22 cellular contexts compared by ENCODE assay signal in the genomic region with DNA sequence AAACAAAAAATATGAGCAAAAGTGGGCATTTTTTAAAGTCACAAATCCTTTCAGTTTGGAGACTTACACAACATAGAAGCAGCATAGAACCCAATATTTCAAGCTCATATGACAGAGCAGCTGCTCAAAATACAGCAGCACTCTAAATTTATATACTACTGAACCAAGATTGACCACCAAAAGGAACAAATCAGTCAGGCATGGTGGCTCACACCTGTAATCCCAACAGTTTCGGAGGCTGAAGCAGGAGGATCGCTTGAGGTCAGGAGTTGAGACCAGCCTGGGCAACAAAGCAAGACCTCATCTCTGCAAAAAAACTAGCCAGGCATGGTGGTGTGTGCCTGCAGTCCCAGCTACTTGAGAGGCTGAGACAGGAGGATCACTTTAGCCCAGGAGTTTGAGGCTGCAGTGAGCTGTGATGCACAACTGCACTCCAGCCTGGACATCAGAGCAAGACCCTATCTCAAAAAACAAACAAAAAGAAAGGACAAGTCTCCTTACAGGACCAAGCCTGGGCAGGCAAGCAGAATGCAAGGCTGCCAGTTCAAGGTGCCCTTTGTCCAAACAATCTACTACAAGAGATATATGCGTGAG.
"Had no signal": no experiment of that assay in that cellular context is flagged by ENCODE, and none has a peak within 500 bp of the region (broad histone marks: within the 10 kb centered on the region; RNA-seq: fewer than 3 reads in every experiment).

No MANE protein-coding gene starts in this region.

- H3K4me3 ChIP-seq: body of pancreas, dorsolateral prefrontal cortex, mucosa of descending colon, sigmoid colon, stomach had no signal

- ATAC-seq: activated CD4-positive, alpha-beta T cell treated with anti-CD3 and anti-CD28 coated beads for 36 hours; activated T-helper 17 cell treated with anti-CD3 and anti-CD28 coated beads, Interleukin-2, amount 50 U/mL, for 72 hours; body of pancreas; left ventricle myocardium superior; mucosa of descending colon; stimulated activated effector memory CD8-positive, alpha-beta T cell treated with anti-CD3 and anti-CD28 coated beads, Interleukin-12 subunit alpha, Interleukin-12 subunit beta, amount 100 ng/mL, for 72 hours had no signal

- H3K36me3 Mint-ChIP-seq: activated naive CD8-positive, alpha-beta T cell treated with anti-CD3 and anti-CD28 coated beads for 36 hours; immature natural killer cell; memory B cell; naive B cell; stimulated activated effector memory CD8-positive, alpha-beta T cell treated with anti-CD3 and anti-CD28 coated beads, Interleukin-12 subunit alpha, Interleukin-12 subunit beta, amount 100 ng/mL, for 72 hours had no signal

- DNase-seq: activated CD4-positive, alpha-beta T cell treated with anti-CD3 and anti-CD28 coated beads for 36 hours; activated CD4-positive, alpha-beta T cell treated with anti-CD3 and anti-CD28 coated beads, Interleukin-2, amount 50 U/mL, for 48 hours; activated naive CD4-positive, alpha-beta T cell; activated naive CD8-positive, alpha-beta T cell treated with anti-CD3 and anti-CD28 coated beads for 36 hours; activated T-cell treated with anti-CD3 and anti-CD28 coated beads, Interleukin-2, amount 50 U/mL, for 1 hour; amygdala; body of pancreas; central memory CD4-positive, alpha-beta T cell; dorsolateral prefrontal cortex; immature natural killer cell; left ventricle myocardium superior; mucosa of descending colon; naive B cell; sigmoid colon; stimulated activated CD4-positive, alpha-beta T cell treated with anti-CD3 and anti-CD28 coated beads, Interleukin-4, amount 100 ng/mL, for 24 hours; stomach had no signal

- H3K4me3 Mint-ChIP-seq: activated CD4-positive, alpha-beta T cell treated with anti-CD3 and anti-CD28 coated beads for 36 hours; activated naive CD8-positive, alpha-beta T cell treated with anti-CD3 and anti-CD28 coated beads for 36 hours; activated T-helper 17 cell treated with anti-CD3 and anti-CD28 coated beads, Interleukin-2, amount 50 U/mL, for 72 hours; immature natural killer cell; memory B cell; naive B cell; stimulated activated effector memory CD8-positive, alpha-beta T cell treated with anti-CD3 and anti-CD28 coated beads, Interleukin-12 subunit alpha, Interleukin-12 subunit beta, amount 100 ng/mL, for 72 hours; type B pancreatic cell had no signal

- H3K4me1 Mint-ChIP-seq: activated CD4-positive, alpha-beta T cell treated with anti-CD3 and anti-CD28 coated beads for 36 hours; activated T-helper 17 cell treated with anti-CD3 and anti-CD28 coated beads, Interleukin-2, amount 50 U/mL, for 72 hours; immature natural killer cell; memory B cell; naive B cell; stimulated activated effector memory CD8-positive, alpha-beta T cell treated with anti-CD3 and anti-CD28 coated beads, Interleukin-12 subunit alpha, Interleukin-12 subunit beta, amount 100 ng/mL, for 72 hours had no signal

- H3K27ac Mint-ChIP-seq: activated CD4-positive, alpha-beta T cell treated with anti-CD3 and anti-CD28 coated beads for 36 hours; activated naive CD8-positive, alpha-beta T cell treated with anti-CD3 and anti-CD28 coated beads for 36 hours; activated T-helper 17 cell treated with anti-CD3 and anti-CD28 coated beads, Interleukin-2, amount 50 U/mL, for 72 hours; immature natural killer cell; memory B cell; naive B cell; stimulated activated effector memory CD8-positive, alpha-beta T cell treated with anti-CD3 and anti-CD28 coated beads, Interleukin-12 subunit alpha, Interleukin-12 subunit beta, amount 100 ng/mL, for 72 hours; type B pancreatic cell had no signal

- H3K9me3 Mint-ChIP-seq: activated naive CD8-positive, alpha-beta T cell treated with anti-CD3 and anti-CD28 coated beads for 36 hours; activated T-helper 17 cell treated with anti-CD3 and anti-CD28 coated beads, Interleukin-2, amount 50 U/mL, for 72 hours; memory B cell; naive B cell; stimulated activated effector memory CD8-positive, alpha-beta T cell treated with anti-CD3 and anti-CD28 coated beads, Interleukin-12 subunit alpha, Interleukin-12 subunit beta, amount 100 ng/mL, for 72 hours had no signal

- H3K9me3 ChIP-seq: body of pancreas, mucosa of descending colon, neutrophil, sigmoid colon, stomach had no signal

- H3K27me3 Mint-ChIP-seq: activated naive CD8-positive, alpha-beta T cell treated with anti-CD3 and anti-CD28 coated beads for 36 hours; naive B cell; type B pancreatic cell had no signal

- FAIRE-seq: colon had no signal

- H3K27me3 ChIP-seq: body of pancreas, sigmoid colon, stomach had no signal

- H3K36me3 ChIP-seq: neutrophil, sigmoid colon, stomach had no signal

- H3K27ac ChIP-seq: body of pancreas, dorsolateral prefrontal cortex, neutrophil, stomach had no signal
